ENCODE assay signal across 20 cellular contexts in the genomic region with DNA sequence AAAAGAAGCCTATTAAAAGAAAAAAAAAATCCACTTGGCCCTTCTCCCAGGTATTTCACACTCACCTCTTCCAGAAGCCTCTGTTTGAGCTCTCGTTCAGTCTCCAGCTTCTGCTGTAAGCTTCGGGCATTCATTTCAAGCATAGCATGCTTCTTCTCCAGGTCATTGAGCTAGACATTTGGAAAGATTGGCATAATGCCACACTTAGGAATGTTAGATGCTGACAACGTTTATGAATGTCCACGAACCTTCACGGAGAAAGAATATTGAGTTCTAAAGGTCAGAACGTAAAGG.
A peak's percentile ranks its signal among the peaks of the same experiment; 100 is the strongest.
DNase-seq lines count a peak whose midpoint lies in the region; ATAC-seq and TF ChIP-seq lines count a peak whose summit lies in the region.
"Had no signal": no experiment of that assay in that cellular context is flagged by ENCODE, and none has a peak within 500 bp of the region (broad histone marks: within the 10 kb centered on the region; RNA-seq: fewer than 3 reads in every experiment).

No MANE protein-coding gene starts in this region.

- DNase-seq in DMS79 treated with DMSO at 0.1 percent for 48 hours (lab: John Stamatoyannopoulos, UW) (peak; percentile 56), esophagus muscularis mucosa (ENCODE audit: extremely low spot score) (no peak), medulla oblongata (ENCODE audit: extremely low spot score) (peak; percentile 10), chondrocyte (ENCODE audit: low spot score) (no peak), immature natural killer cell (no peak), KG1 (lab: John Stamatoyannopoulos, UW) (no peak)
- DNase-seq: DMS 273 treated with DMSO at 0.1 percent for 48 hours, EL, IMR-90, Kasumi-1, NCI-H1105, NCI-H1694, NCI-H2107, NCI-H526 treated with DMSO at 0.1 percent for 48 hours, PC-3 had no signal

- TF ChIP-seq POLR2A in esophagus muscularis mucosa (IDR thresholded peaks at IDR 0.05; ENCODE audit: low read depth) = no peak

- 59% methylated on average over 6 of the region's 6 CpGs for WGBS in esophagus muscularis mucosa

- H3K4me1 Mint-ChIP-seq in chondrocyte (ENCODE audit: low read depth) (no peaks in the 10 kb centered on the region), immature natural killer cell (no peaks in the 10 kb centered on the region)

- TF ChIP-seq CTCF in esophagus muscularis mucosa (IDR thresholded peaks at IDR 0.05) (no peak), chondrocyte (IDR thresholded peaks at IDR 0.05) (no peak)

- TF ChIP-seq EP300 in esophagus muscularis mucosa (IDR thresholded peaks at IDR 0.05) = no peak

- no peaks in the 10 kb centered on the region for H3K27me3 Mint-ChIP-seq in chondrocyte (ENCODE audit: low read depth)
- H3K27me3 Mint-ChIP-seq in immature natural killer cell (ENCODE audit: low read depth in 3 of 3) = no peaks in the 10 kb centered on the region

- intact Hi-C loops in esophagus muscularis mucosa (cut with DNase I) = no loop called here

- H3K4me3 Mint-ChIP-seq in chondrocyte (ENCODE audit: unreplicated experiment) = no peak overlapping the region
- H3K4me3 Mint-ChIP-seq in immature natural killer cell = no peak overlapping the region

- H3K36me3 Mint-ChIP-seq in chondrocyte (ENCODE audit: low read depth) (no peaks in the 10 kb centered on the region), immature natural killer cell (peaks cover 0 to 4% (median 3%) of the 10 kb centered on the region in 3 donors)

- H3K27me3 ChIP-seq in esophagus muscularis mucosa = no peaks in the 10 kb centered on the region
- H3K27me3 ChIP-seq: SJSA1 had no signal

- no peaks in the 10 kb centered on the region for H3K9me3 ChIP-seq in esophagus muscularis mucosa
- H3K9me3 ChIP-seq: HAP-1, SJSA1 had no signal

- no peak for ATAC-seq in GM18861 (IDR thresholded peaks at IDR 0.05; ENCODE audit: unreplicated experiment)
- ATAC-seq: PC-3 had no signal

- H3K27ac Mint-ChIP-seq in chondrocyte (ENCODE audit: unreplicated experiment) = no peak overlapping the region
- H3K27ac Mint-ChIP-seq in immature natural killer cell = no peak overlapping the region

- H3K27ac ChIP-seq in angular gyrus (ENCODE audit: low read depth, low read length) (peak overlapping the region; percentile 77), esophagus muscularis mucosa (replicated peaks in 1 of 4) (peak overlapping the region; percentile 32 to 66 (median 48))
- H3K27ac ChIP-seq: C4-2B, SJSA1 had no signal

- H3K4me3 ChIP-seq in esophagus muscularis mucosa = no peak overlapping the region
- H3K4me3 ChIP-seq: HAP-1, SJSA1 had no signal

- peaks cover 0 to 23% (median 18%) of the 10 kb centered on the region in 4 donors for H3K4me1 ChIP-seq in esophagus muscularis mucosa
- H3K4me1 ChIP-seq: HAP-1, SJSA1 had no signal

- H3K9me3 Mint-ChIP-seq in chondrocyte (ENCODE audit: low read depth) = no peaks in the 10 kb centered on the region
- no peaks in the 10 kb centered on the region for H3K9me3 Mint-ChIP-seq in immature natural killer cell

- H3K36me3 ChIP-seq in esophagus muscularis mucosa = peaks cover 0 to under 1% (median 0%) of the 10 kb centered on the region in 4 donors

Comparison
In these comparisons a context has a peak if more than half of its experiments do, and no peak if none do; other contexts are left out.
1. DNase-seq: peak in DMS79 treated with DMSO at 0.1 percent for 48 hours (single experiment) and medulla oblongata (single experiment); none in esophagus muscularis mucosa (single experiment), chondrocyte (single experiment), immature natural killer cell (0 of 3) and KG1 (single experiment).